ENCODE assay signal across 1 cellular context in genomic region chr1:226061793-226062557, GRCh38.
TF ChIP-seq lines count a peak whose summit lies in the region.

No MANE protein-coding gene starts in this region.

TF ChIP-seq in HepG2, 621 proteins besides CTCF, POLR2A, EP300 and RAD21 (continued from another document and continues in another):
- TF ChIP-seq ZNF318 (CRISPR knock-in tag; IDR thresholded peaks at IDR 0.05) (no peak), ZMYM2 (CRISPR knock-in tag; IDR thresholded peaks at IDR 0.05) (no peak), ZNF83 (CRISPR knock-in tag; IDR thresholded peaks at IDR 0.05; ENCODE audit: borderline replicate concordance) (no peak), BORCS8-MEF2B (CRISPR knock-in tag; IDR thresholded peaks at IDR 0.05) (no peak; the same call in 1 of the 2 replicates), ZNF841 (CRISPR knock-in tag; IDR thresholded peaks at IDR 0.05; ENCODE audit: borderline replicate concordance) (no peak), SRSF1 (optimal IDR thresholded peaks at IDR 0.05; ENCODE audit: low read depth, low read length) (no peak), NFE2 (CRISPR knock-in tag; IDR thresholded peaks at IDR 0.05) (no peak), ZFYVE20 (CRISPR knock-in tag; IDR thresholded peaks at IDR 0.05; ENCODE audit: borderline replicate concordance, low read depth) (no peak), GFI1 (CRISPR knock-in tag; IDR thresholded peaks at IDR 0.05; ENCODE audit: borderline replicate concordance) (no peak), CCDC6 (CRISPR knock-in tag; IDR thresholded peaks at IDR 0.05) (no peak; the same call in 1 of the 2 replicates), MEIS1 (CRISPR knock-in tag; IDR thresholded peaks at IDR 0.05; ENCODE audit: borderline replicate concordance) (no peak), ELF4 (CRISPR knock-in tag; IDR thresholded peaks at IDR 0.05; ENCODE audit: borderline replicate concordance) (no peak), TMF1 (CRISPR knock-in tag; IDR thresholded peaks at IDR 0.05; ENCODE audit: low read depth) (no peak), BRD4 (CRISPR knock-in tag; IDR thresholded peaks at IDR 0.05) (no peak), ZNF383 (CRISPR knock-in tag; IDR thresholded peaks at IDR 0.05; ENCODE audit: borderline replicate concordance) (no peak), MAZ (IDR thresholded peaks at IDR 0.05; ENCODE audit: borderline replicate concordance, low read depth, low read length) (peak; percentile 44; the same call in 1 of the 2 replicates), MAZ (CRISPR knock-in tag; IDR thresholded peaks at IDR 0.05; ENCODE audit: low read depth) (peak; percentile 77; the same call in 1 of the 2 replicates), ZNF691 (CRISPR knock-in tag; IDR thresholded peaks at IDR 0.05; ENCODE audit: borderline replicate concordance, low read depth) (0 out of 2 replicates have a peak, but pooled peaks have one; percentile 27), CHCHD3 (CRISPR knock-in tag; IDR thresholded peaks at IDR 0.05) (no peak), TCF7L2 (IDR thresholded peaks at IDR 0.05; ENCODE audit: low read depth, low read length) (no peak), CHD4 (IDR thresholded peaks at IDR 0.05; ENCODE audit: borderline replicate concordance, low read length) (no peak), ZNF274 (CRISPR knock-in tag; IDR thresholded peaks at IDR 0.05) (no peak), ZNF414 (CRISPR knock-in tag; IDR thresholded peaks at IDR 0.05) (no peak), LBX2 (CRISPR knock-in tag; IDR thresholded peaks at IDR 0.05; ENCODE audit: borderline replicate concordance) (no peak), POLR2AphosphoS2 (IDR thresholded peaks at IDR 0.05; ENCODE audit: low read depth, low read length) (no peak), SUZ12 (IDR thresholded peaks at IDR 0.05; ENCODE audit: low read depth, low read length) (no peak), SPEN (CRISPR knock-in tag; IDR thresholded peaks at IDR 0.05; ENCODE audit: low read depth) (no peak; the same call in none of the 2 replicates), ZNF326 (CRISPR knock-in tag; IDR thresholded peaks at IDR 0.05; ENCODE audit: borderline replicate concordance) (no peak), ZNF749 (CRISPR knock-in tag; IDR thresholded peaks at IDR 0.05; ENCODE audit: borderline replicate concordance) (peak; percentile 50; the same call in 1 of the 2 replicates), ELK4 (CRISPR knock-in tag; IDR thresholded peaks at IDR 0.05; ENCODE audit: borderline replicate concordance) (no peak), ZNF792 (CRISPR knock-in tag; IDR thresholded peaks at IDR 0.05) (no peak), RERE (CRISPR knock-in tag; IDR thresholded peaks at IDR 0.05; ENCODE audit: low read depth) (no peak), ASH2L (IDR thresholded peaks at IDR 0.05; ENCODE audit: insufficient read length, low read depth, low read length) (peak; percentile 65), KLF6 (CRISPR knock-in tag; IDR thresholded peaks at IDR 0.05) (0 out of 2 replicates have a peak, but pooled peaks have one; percentile 3), LCORL (IDR thresholded peaks at IDR 0.05) (no peak), LCORL (CRISPR knock-in tag; IDR thresholded peaks at IDR 0.05) (no peak), NONO (IDR thresholded peaks at IDR 0.05) (no peak), NONO (CRISPR knock-in tag; conservative IDR thresholded peaks at IDR 0.05) (peak; percentile 38), CHD2 (IDR thresholded peaks at IDR 0.05; ENCODE audit: low read depth, low read length) (no peak; the same call in 1 of the 2 replicates), ZNF24 (IDR thresholded peaks at IDR 0.05) (no peak), HNF1B (CRISPR knock-in tag; IDR thresholded peaks at IDR 0.05) (no peak), MYC (CRISPR knock-in tag; IDR thresholded peaks at IDR 0.05; ENCODE audit: borderline replicate concordance) (no peak), TEAD2 (CRISPR knock-in tag; IDR thresholded peaks at IDR 0.05) (no peak), EHMT2 (IDR thresholded peaks at IDR 0.05; ENCODE audit: borderline replicate concordance, low read depth, low read length) (no peak), AGO2 (optimal IDR thresholded peaks at IDR 0.05; ENCODE audit: low read depth, low read length) (peak; percentile 89), NFKBIZ (CRISPR knock-in tag; IDR thresholded peaks at IDR 0.05) (no peak), ZBTB43 (CRISPR knock-in tag; conservative IDR thresholded peaks at IDR 0.05) (peak; percentile 68; the same call in 1 of the 2 replicates)
